ENCODE assay signal across 8 cellular contexts in genomic region chr9:107486674-107487520, GRCh38. TPM values are rescaled to one million over a fixed set of nuclear protein-coding genes. Genes with fewer than 3 reads are reported as not detected.
A peak's percentile ranks its signal among the peaks of the same experiment; 100 is the strongest.
DNase-seq lines count a peak whose midpoint lies in the region; ATAC-seq and TF ChIP-seq lines count a peak whose summit lies in the region.

No MANE protein-coding gene starts in this region.

- POLR2A ChIA-PET in Panc1 (lab: Charles Lee) = no interaction called here

- in situ Hi-C loops in Panc1 (cut with HindIII; ENCODE audit: low pct_unique_long_range_greater_than_20kb, low sequenced_read_pairs) = no loop called here

- H3K36me3 ChIP-seq in Panc1 (ENCODE audit: control insufficient read depth, insufficient read depth, low read length) = no peaks in the 10 kb centered on the region; the same call in 1 of the 2 replicates
- H3K36me3 ChIP-seq in neutrophil = no peaks in the 10 kb centered on the region

- H3K27ac ChIP-seq in Panc1 (ENCODE audit: low read length) (no peak overlapping the region), neutrophil (no peak overlapping the region), caudate nucleus (ENCODE audit: low read depth, low read length) (no peak overlapping the region)

- no peaks in the 10 kb centered on the region for H3K27me3 ChIP-seq in Panc1 (ENCODE audit: control insufficient read depth, insufficient read depth, low read length)
- H3K27me3 ChIP-seq in neutrophil = peaks cover 71% of the 10 kb centered on the region

- BruUV-seq in Panc1 (replicated peaks; lab: Mats Ljungman, UMichigan) = no TSS peak

- no peaks in the 10 kb centered on the region; the same call in 1 of the 2 replicates for H3K4me1 ChIP-seq in Panc1 (ENCODE audit: control insufficient read depth, insufficient read depth, low read length)
- H3K4me1 ChIP-seq in neutrophil (ENCODE audit: control insufficient read depth in 1 of 2, insufficient read depth in 1 of 2, low read depth in 1 of 2, low read length in 1 of 2) = peaks cover 41 to 42% of the 10 kb centered on the region in 2 experiments

- H3K4me3 ChIP-seq in AG09309 (ENCODE audit: control insufficient read depth, low read depth, low read length) (peak overlapping the region; percentile 96), Panc1 (ENCODE audit: low read depth in 2 of 2, low read length in 2 of 2) (peak overlapping the region; percentile 45 to 65; a peak in 3 of 4 replicates), fibroblast of the aortic adventitia (ENCODE audit: low read depth, low read length) (peak overlapping the region; percentile 92), neutrophil (ENCODE audit: low read depth in 1 of 2, low read length in 1 of 2) (peak overlapping the region; percentile 64 to 66)

- ATAC-seq in Panc1 (no peak), HG03280 (IDR thresholded peaks at IDR 0.05; ENCODE audit: unreplicated experiment) (no peak), HG02588 (IDR thresholded peaks at IDR 0.05; ENCODE audit: unreplicated experiment) (no peak)

- DNase-seq in AG09309 (ENCODE audit: low read depth) (no peak), Panc1 (ENCODE audit: low read depth, low spot score) (no peak), fibroblast of the aortic adventitia (ENCODE audit: low read depth) (peak; percentile 40), dedifferentiated amniotic fluid mesenchymal stem cell (ENCODE audit: extremely low spot score) (no peak), caudate nucleus (lab: John Stamatoyannopoulos, UW) (no peak)

- CTCF ChIA-PET in Panc1 (lab: Charles Lee) = no interaction called here

- H3K9me3 ChIP-seq in Panc1 (ENCODE audit: control insufficient read depth, insufficient read depth, low read depth, low read length) (no peaks in the 10 kb centered on the region), neutrophil (no peaks in the 10 kb centered on the region)

- TF ChIP-seq CTCF in AG09309 (IDR thresholded peaks at IDR 0.05; ENCODE audit: control insufficient read depth, insufficient read depth, low read depth, low read length, missing control alignments) (no peak), Panc1 (IDR thresholded peaks at IDR 0.05) (no peak), fibroblast of the aortic adventitia (IDR thresholded peaks at IDR 0.05; ENCODE audit: insufficient read depth, low read length) (no peak), neutrophil (IDR thresholded peaks at IDR 0.05) (no peak)

- intact Hi-C loops in Panc1 (cut with micrococcal nuclease; ENCODE audit: unreplicated experiment) = loop anchor here (10.0 kb wide), 1 partner anchor 62 kb away; no protein-coding TSS in a partner anchor

RNA-seq across cellular contexts. Expression of gene KLF4, which starts 2.7 kb away (rescaled TPM):
- total RNA-seq in Panc1 (2021; ENCODE audit: unreplicated experiment) = 5.2 TPM
- 2.9 TPM for polyA plus RNA-seq in Panc1 (2012; ENCODE audit: insufficient read length)
- total RNA-seq in fibroblast of the aortic adventitia (ENCODE audit: low replicate concordance) = 16.8 and 43.9 TPM in 2 replicates
